Comparison of ENCODE assay signal across 8 cellular contexts in genomic region chr6:158660331-158660730, GRCh38. TPM values are rescaled to one million over a fixed set of nuclear protein-coding genes. Genes with fewer than 3 reads are reported as not detected.
DNase-seq lines count a peak whose midpoint lies in the region; ATAC-seq and TF ChIP-seq lines count a peak whose summit lies in the region.

No MANE protein-coding gene starts in this region.

- H2BK12ac ChIP-seq in neuronal stem cell (ENCODE audit: low read length) = no peak overlapping the region

- H3K4me1 ChIP-seq in fibroblast of lung (ENCODE audit: control insufficient read depth, extremely low read depth, insufficient read depth, low read length) (peaks cover 7% of the 10 kb centered on the region), neuronal stem cell (ENCODE audit: control insufficient read depth in 2 of 2, insufficient read depth in 1 of 2, low read depth in 1 of 2, low read length in 2 of 2) (peaks cover 0 to 7% of the 10 kb centered on the region in 2 donors)

- no peaks in the 10 kb centered on the region for H3K79me2 ChIP-seq in fibroblast of lung (ENCODE audit: control insufficient read depth, insufficient read depth, low read length)

- no peaks in the 10 kb centered on the region for H4K20me1 ChIP-seq in fibroblast of lung (ENCODE audit: control insufficient read depth, extremely low read depth, insufficient read depth, low read length)

- peak; percentile 68 for ATAC-seq in stimulated activated memory B cell treated with anti-CD40 and anti-IgM and Interleukin-4, amounts not matched to agents 10 μg/mL and 1 μg/mL and 100 μg/mL, for 72 hours
- ATAC-seq in HG03439 (IDR thresholded peaks at IDR 0.05; ENCODE audit: unreplicated experiment) = no peak

- no peak overlapping the region for H3K4me3 ChIP-seq in AG09309 (ENCODE audit: control insufficient read depth, low read depth, low read length)
- H3K4me3 ChIP-seq in fibroblast of lung (replicated peaks in 1 of 4; ENCODE audit: control extremely low read depth in 1 of 4, insufficient read depth in 1 of 4, low read depth in 3 of 4, low read length in 4 of 4) = no peak overlapping the region
- H3K4me3 ChIP-seq in neuronal stem cell (ENCODE audit: low read length in 2 of 2) = no peak overlapping the region

- no peak overlapping the region for H3K23ac ChIP-seq in neuronal stem cell (ENCODE audit: low read depth, low read length, poor library complexity)

- H4K8ac ChIP-seq in neuronal stem cell (ENCODE audit: low read depth, low read length) = no peak overlapping the region

- no peak overlapping the region for H2AK5ac ChIP-seq in neuronal stem cell (ENCODE audit: low read depth, low read length)

- TF ChIP-seq CTCF in AG09309 (IDR thresholded peaks at IDR 0.05; ENCODE audit: control insufficient read depth, insufficient read depth, low read depth, low read length, missing control alignments) (peak; percentile 70), GM13976 (IDR thresholded peaks at IDR 0.05; ENCODE audit: borderline replicate concordance, control extremely low read depth, extremely low read depth, insufficient read depth, missing control alignments) (peak; percentile 40), fibroblast of lung (conservative IDR thresholded peaks at IDR 0.05 in 1 of 2, IDR thresholded peaks at IDR 0.05 in 1 of 2; ENCODE audit: low read depth in 1 of 2, low read length in 2 of 2) (peak; percentile 61 to 64)

- H2BK5ac ChIP-seq in neuronal stem cell (ENCODE audit: low read length) = no peak overlapping the region

- H3K36me3 Mint-ChIP-seq in stimulated activated memory B cell treated with anti-CD40 and anti-IgM and Interleukin-4, amounts not matched to agents 10 μg/mL and 1 μg/mL and 100 μg/mL, for 72 hours = peaks cover 17% of the 10 kb centered on the region

- no peak overlapping the region for H2BK15ac ChIP-seq in neuronal stem cell (ENCODE audit: low read length)

- no peaks in the 10 kb centered on the region for H3K79me1 ChIP-seq in neuronal stem cell (ENCODE audit: low read depth, low read length)

- WGBS in neuronal stem cell (ENCODE audit: extremely low coverage in 2 of 2, insufficient read length in 2 of 2, insufficient replicate concordance in 1 of 2), 2 donors = no CpG with 5 or more reads among the region's 10 CpGs

- no peaks in the 10 kb centered on the region for H3K27me3 ChIP-seq in fibroblast of lung (ENCODE audit: control insufficient read depth, insufficient read depth, low read length)
- H3K27me3 ChIP-seq in neuronal stem cell (ENCODE audit: control insufficient read depth in 3 of 3, insufficient read depth in 3 of 3, low read depth in 1 of 3, low read length in 3 of 3) = peaks cover 0 to 47% (median 0%) of the 10 kb centered on the region in 3 experiments

- peaks cover 7% of the 10 kb centered on the region for H3K4me1 Mint-ChIP-seq in stimulated activated memory B cell treated with anti-CD40 and anti-IgM and Interleukin-4, amounts not matched to agents 10 μg/mL and 1 μg/mL and 100 μg/mL, for 72 hours

- H3K27ac ChIP-seq in fibroblast of lung (ENCODE audit: insufficient read depth, low read length) (no peak overlapping the region), neuronal stem cell (replicated peaks; ENCODE audit: low read length) (no peak overlapping the region)

- H3K36me3 ChIP-seq in fibroblast of lung (ENCODE audit: control insufficient read depth, insufficient read depth, low read length) (no peaks in the 10 kb centered on the region), neuronal stem cell (replicated peaks in 1 of 2; ENCODE audit: control insufficient read depth in 2 of 2, insufficient read depth in 2 of 2, low read length in 2 of 2) (no peaks in the 10 kb centered on the region)

- no peak overlapping the region for H4K91ac ChIP-seq in neuronal stem cell (ENCODE audit: low read depth, low read length, poor library complexity)

- H3K9ac ChIP-seq in fibroblast of lung (ENCODE audit: insufficient read depth, low read length) (no peak overlapping the region), neuronal stem cell (ENCODE audit: low read depth, low read length, poor library complexity) (no peak overlapping the region)

- H3K14ac ChIP-seq in neuronal stem cell (ENCODE audit: low read length) = no peak overlapping the region

- no peaks in the 10 kb centered on the region for H3K9me3 Mint-ChIP-seq in stimulated activated memory B cell treated with anti-CD40 and anti-IgM and Interleukin-4, amounts not matched to agents 10 μg/mL and 1 μg/mL and 100 μg/mL, for 72 hours

- H3K4me2 ChIP-seq in fibroblast of lung (ENCODE audit: extremely low read depth, insufficient read depth, low read length) (no peak overlapping the region), neuronal stem cell (ENCODE audit: insufficient read depth, low read length, poor library complexity, severe bottlenecking) (no peak overlapping the region)

- no peak for DNase-seq in AG09309 (ENCODE audit: low read depth)
- DNase-seq in GM13976 (ENCODE audit: low spot score) = peak; percentile 64
- DNase-seq in NCI-H1436 (lab: John Stamatoyannopoulos, UW) = peak; percentile 58
- DNase-seq in activated CD4-positive, alpha-beta T cell treated with anti-CD3 and anti-CD28 coated beads for 1 hour = peak; percentile 28
- peak in 1 of 2 donors; percentile 29 for DNase-seq in fibroblast of lung (ENCODE audit: low read depth in 2 of 2)
- no peak for DNase-seq in neuronal stem cell (ENCODE audit: low spot score)

- in situ Hi-C loops in GM13976 (cut with MboI; ENCODE audit: low sequenced_read_pairs, unreplicated experiment) = no loop called here

- H3K27ac Mint-ChIP-seq in stimulated activated memory B cell treated with anti-CD40 and anti-IgM and Interleukin-4, amounts not matched to agents 10 μg/mL and 1 μg/mL and 100 μg/mL, for 72 hours = no peak overlapping the region

- H3K4ac ChIP-seq in neuronal stem cell (ENCODE audit: low read length) = no peak overlapping the region

- no peak overlapping the region for H3K4me3 Mint-ChIP-seq in stimulated activated memory B cell treated with anti-CD40 and anti-IgM and Interleukin-4, amounts not matched to agents 10 μg/mL and 1 μg/mL and 100 μg/mL, for 72 hours

- H3K27me3 Mint-ChIP-seq in stimulated activated memory B cell treated with anti-CD40 and anti-IgM and Interleukin-4, amounts not matched to agents 10 μg/mL and 1 μg/mL and 100 μg/mL, for 72 hours = no peaks in the 10 kb centered on the region

- H2BK120ac ChIP-seq in neuronal stem cell (ENCODE audit: low read depth, low read length) = no peak overlapping the region

- H3K9me3 ChIP-seq in fibroblast of lung (ENCODE audit: control insufficient read depth, insufficient read depth, low read depth, low read length) = no peaks in the 10 kb centered on the region
- H3K9me3 ChIP-seq in neuronal stem cell (replicated peaks in 1 of 2; ENCODE audit: control insufficient read depth in 2 of 2, insufficient read depth in 1 of 2, low read depth in 1 of 2, low read length in 2 of 2) = no peaks in the 10 kb centered on the region

- no peak overlapping the region for H2AFZ ChIP-seq in fibroblast of lung (ENCODE audit: low read length)
- H2AFZ ChIP-seq in neuronal stem cell (ENCODE audit: low read length) = no peak overlapping the region

- H3K18ac ChIP-seq in neuronal stem cell (ENCODE audit: low read length) = no peak overlapping the region

RNA-seq across cellular contexts. Expression of gene SYTL3, which starts 10.5 kb away (rescaled TPM):
- total RNA-seq in fibroblast of lung = 2.8 and 4.6 TPM in 2 replicates
- polyA plus RNA-seq in fibroblast of lung = 0.76 and 1.4 TPM in 2 replicates
- polyA plus RNA-seq in fibroblast of lung (2012) = 0.87 and 1.7 TPM in 2 replicates
- 0.63 and 1.2 TPM in 2 replicates for polyA minus RNA-seq in fibroblast of lung (ENCODE audit: low replicate concordance)
- polyA plus RNA-seq in neuronal stem cell (2013, experiment 1 of 2) = 0.50 TPM
- polyA plus RNA-seq in neuronal stem cell (2013, experiment 2 of 2) = 0.43 TPM

RNA-seq across cellular contexts. Expression of gene DYNLT1, which starts 15.8 kb away (rescaled TPM):
- 85.3 and 92.3 TPM in 2 replicates for total RNA-seq in fibroblast of lung
- 280 and 296 TPM in 2 replicates for polyA plus RNA-seq in fibroblast of lung
- polyA plus RNA-seq in fibroblast of lung (2012) = 275 and 298 TPM in 2 replicates
- 119 and 168 TPM in 2 replicates for polyA minus RNA-seq in fibroblast of lung (ENCODE audit: low replicate concordance)
- polyA plus RNA-seq in neuronal stem cell (2013, experiment 1 of 2) = 158 TPM
- 158 TPM for polyA plus RNA-seq in neuronal stem cell (2013, experiment 2 of 2)

Comparison
In these comparisons a context has a peak if more than half of its experiments do, and no peak if none do; other contexts are left out.
1. DNase-seq: peak in GM13976 (single experiment), NCI-H1436 (single experiment) and activated CD4-positive, alpha-beta T cell treated with anti-CD3 and anti-CD28 coated beads for 1 hour (single experiment); none in AG09309 (single experiment) and neuronal stem cell (single experiment).
2. Peak in every context shown above with its lines, with median percentiles within 50 percentile points of each other: CTCF ChIP-seq.